In the genomic region with DNA sequence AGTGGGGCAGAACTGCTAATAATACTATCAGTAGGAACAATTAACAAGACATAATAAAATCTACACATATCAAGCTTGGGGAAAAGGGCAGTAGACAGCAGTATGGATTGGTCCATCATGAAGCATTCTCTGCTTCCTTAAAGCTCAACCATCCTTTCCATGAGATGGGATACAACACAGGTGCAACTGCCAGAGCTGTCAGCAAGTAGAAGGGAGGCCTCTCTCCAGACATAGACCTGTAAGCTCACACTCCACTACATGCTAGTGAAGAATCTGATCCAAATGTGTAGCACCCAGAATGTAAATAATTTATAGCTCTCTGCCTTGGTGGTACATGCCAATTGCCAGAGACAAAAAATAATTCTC, we compare ENCODE assay signal across 18 cellular contexts. TPM values are rescaled to one million over a fixed set of nuclear protein-coding genes. Genes with fewer than 3 reads are reported as not detected.
DNase-seq lines count a peak whose midpoint lies in the region; ATAC-seq, FAIRE-seq and TF ChIP-seq lines count a peak whose summit lies in the region.
"Had no signal": no experiment of that assay in that cellular context is flagged by ENCODE, and none has a peak within 500 bp of the region (broad histone marks: within the 10 kb centered on the region; RNA-seq: fewer than 3 reads in every experiment).

No MANE protein-coding gene starts in this region.

- H2BK120ac ChIP-seq in IMR-90 (ENCODE audit: low read depth, low read length): no peak overlapping the region

- H3K9ac ChIP-seq in IMR-90 (ENCODE audit: low read depth, low read length): no peak overlapping the region
- peak overlapping the region; percentile 1; the same call in 1 of the 2 replicates for H3K9ac ChIP-seq in GM12878 (ENCODE audit: control insufficient read depth, insufficient read depth, low read length)

- no peaks in the 10 kb centered on the region for H4K20me1 ChIP-seq in IMR-90 (ENCODE audit: insufficient read depth, low read length)
- no peaks in the 10 kb centered on the region for H4K20me1 ChIP-seq in GM12878 (ENCODE audit: control insufficient read depth, insufficient read depth)

- peak overlapping the region; percentile 27 to 90 for H3K27ac ChIP-seq in right atrium auricular region
- no peak overlapping the region for H3K27ac ChIP-seq in IMR-90 (ENCODE audit: insufficient read depth, low read length)
- H3K27ac ChIP-seq in GM12878 (ENCODE audit: control insufficient read depth, insufficient read depth): peak overlapping the region; percentile 67
- H3K27ac ChIP-seq: RWPE1, upper lobe of left lung had no signal

- SMC1A ChIA-PET in GM12878 (lab: Charles Lee; ENCODE audit: uncharacterized antibody, unreplicated experiment): interaction anchor here (0.7 to 3.6 kb wide), 24 partner anchors 10 to 170 kb away, joined by 3 to 47 read pairs (median 5); partner anchors contain the start of genes ANAPC16 and ASCC1

- H3K27me3 ChIP-seq in right atrium auricular region (no peaks in the 10 kb centered on the region), IMR-90 (ENCODE audit: control insufficient read depth, insufficient read depth, low read length) (no peaks in the 10 kb centered on the region), GM12878 (replicated peaks in 1 of 2; ENCODE audit: control insufficient read depth in 2 of 2, insufficient read depth in 2 of 2, low read length in 1 of 2) (no peaks in the 10 kb centered on the region)
- H3K27me3 ChIP-seq: upper lobe of left lung had no signal

- DNase-seq in right atrium auricular region (ENCODE audit: low spot score): no peak
- DNase-seq in left cardiac atrium: no peak
- DNase-seq in IMR-90: no peak
- DNase-seq in GM12878 (ENCODE audit: low read depth, low spot score): no peak
- no peak for DNase-seq in HUDEP-2 (lab: John Stamatoyannopoulos, UW; ENCODE audit: unreplicated experiment in 76 of 76)
- DNase-seq in NCI-H2196 treated with DMSO at 0.1 percent for 48 hours (lab: John Stamatoyannopoulos, UW; ENCODE audit: unreplicated experiment): no peak
- DNase-seq in activated CD4-positive, CD25-positive, alpha-beta regulatory T cell treated with anti-CD3 and anti-CD28 coated beads, Interleukin-2, amount 50 U/mL, for 72 hours: no peak
- no peak for DNase-seq in NCI-H524 treated with DMSO at 0.1 percent for 48 hours (lab: John Stamatoyannopoulos, UW)
- DNase-seq: activated T-cell treated with anti-CD3 and anti-CD28 coated beads, Interleukin-2, amount 50 U/mL, for 4 hours; CD4-positive, alpha-beta T cell; head of caudate nucleus; left colon; naive thymus-derived CD8-positive, alpha-beta T cell; NCI-H1417 treated with DMSO at 0.1 percent for 48 hours; NCI-H524; upper lobe of left lung had no signal

- H4K5ac ChIP-seq in IMR-90 (ENCODE audit: low read depth, low read length): no peak overlapping the region

- ATAC-seq in left cardiac atrium (no peak), IMR-90 (ENCODE audit: low read depth) (no peak), GM12878 (peak; percentile 11; the same call in 2 of the 3 replicates)
- ATAC-seq: activated T-cell treated with anti-CD3 and anti-CD28 coated beads, Interleukin-2, amount 50 U/mL, for 4 hours; HepG2; left colon; naive thymus-derived CD8-positive, alpha-beta T cell had no signal

- peak overlapping the region; percentile 20; the same call in 1 of the 2 replicates for H2AK5ac ChIP-seq in IMR-90 (ENCODE audit: low read depth, low read length)

- in situ Hi-C loops in IMR-90 (cut with MboI; ENCODE audit: low sequenced_read_pairs) (no loop called here), GM12878 (cut with MboI) (no loop called here)

- peaks cover 0 to 38% of the 10 kb centered on the region in 2 donors for H3K4me1 ChIP-seq in right atrium auricular region
- peaks cover 9% of the 10 kb centered on the region for H3K4me1 ChIP-seq in IMR-90 (ENCODE audit: control insufficient read depth, insufficient read depth, low read length)
- peaks cover 35% of the 10 kb centered on the region for H3K4me1 ChIP-seq in GM12878 (ENCODE audit: control insufficient read depth, insufficient read depth, low read length)

- H3K79me1 ChIP-seq in IMR-90 (ENCODE audit: low read depth in 1 of 2, low read length in 2 of 2): peaks cover 0 to 2% of the 10 kb centered on the region in 2 experiments; a peak in 1 of 4 replicates

- TF ChIP-seq EP300 in GM12878 (IDR thresholded peaks at IDR 0.05; ENCODE audit: borderline replicate concordance in 1 of 2, control insufficient read depth in 1 of 2, low read depth in 2 of 2, low read length in 2 of 2): no peak

- H2AK9ac ChIP-seq in IMR-90 (replicated peaks; ENCODE audit: low read depth, low read length, poor library complexity): no peak overlapping the region

- H4K8ac ChIP-seq in IMR-90 (ENCODE audit: low read depth in 2 of 2, low read length in 2 of 2): no peak overlapping the region; a peak in 1 of 4 replicates

- H3K4me3 ChIP-seq in right atrium auricular region (no peak overlapping the region), IMR-90 (ENCODE audit: insufficient read depth, low read depth, low read length) (no peak overlapping the region), GM12878 (no peak overlapping the region; the same call in 1 of the 2 replicates)
- H3K4me3 ChIP-seq: upper lobe of left lung had no signal

- FAIRE-seq in GM12878 (lab: Jason Lieb, UNC): no peak

- H4K91ac ChIP-seq in IMR-90 (ENCODE audit: insufficient read depth, low read depth, low read length): no peak overlapping the region

- no peak overlapping the region for H2BK20ac ChIP-seq in IMR-90 (ENCODE audit: low read depth, low read length)

- H3K4me2 ChIP-seq in IMR-90 (ENCODE audit: low read depth, low read length) (no peak overlapping the region), GM12878 (ENCODE audit: control insufficient read depth, insufficient read depth) (peak overlapping the region; percentile 58)

- H3K36me3 ChIP-seq in right atrium auricular region: peaks cover 13% of the 10 kb centered on the region
- H3K36me3 ChIP-seq in IMR-90 (ENCODE audit: control insufficient read depth, insufficient read depth, low read length): peaks cover 3% of the 10 kb centered on the region; the same call in 1 of the 2 replicates
- peaks cover 2 to 15% of the 10 kb centered on the region in 2 experiments; a peak in 3 of 4 replicates for H3K36me3 ChIP-seq in GM12878 (ENCODE audit: control insufficient read depth in 2 of 2, insufficient read depth in 2 of 2, low read length in 1 of 2)

- peak overlapping the region; percentile 41; the same call in 1 of the 2 replicates for H3K23ac ChIP-seq in IMR-90 (ENCODE audit: low read depth, low read length)

- RAD21 ChIA-PET in GM12878 (lab: Charles Lee; ENCODE audit: unreplicated experiment): interaction anchor here (0.8 to 2.8 kb wide), 11 partner anchors 15 to 163 kb away, joined by 3 to 25 read pairs (median 5); no protein-coding TSS in a partner anchor

- POLR2A ChIA-PET in IMR-90 (lab: Charles Lee; ENCODE audit: unreplicated experiment) (no interaction called here), GM12878 (lab: Charles Lee) (interaction anchor here (0.6 to 2.2 kb wide), 9 partner anchors 9 to 87 kb away, joined by 3 to 15 read pairs (median 5); partner anchors contain the start of genes ANAPC16 and ASCC1)

- no peak overlapping the region for H2BK5ac ChIP-seq in IMR-90 (ENCODE audit: low read depth, low read length, poor library complexity, severe bottlenecking)

- H3K4ac ChIP-seq in IMR-90 (ENCODE audit: low read depth, low read length): peak overlapping the region; percentile 32

- BruUV-seq in IMR-90 (replicated peaks; lab: Mats Ljungman, UMichigan) (no TSS peak), GM12878 (replicated peaks; lab: Mats Ljungman, UMichigan) (no TSS peak)

- TF ChIP-seq RAD21 in IMR-90 (IDR thresholded peaks at IDR 0.05; ENCODE audit: low read length) (no peak), GM12878 (IDR thresholded peaks at IDR 0.05; ENCODE audit: insufficient read depth, low read depth, low read length) (no peak)

- CTCF ChIA-PET in IMR-90 (lab: Yijun Ruan, JAX): no interaction called here
- CTCF ChIA-PET in GM12878 (lab: Yijun Ruan, JAX): interaction anchor here (1.1 to 2.8 kb wide), 15 partner anchors 9 to 163 kb away, joined by 3 to 22 read pairs (median 5); partner anchors contain the start of gene ASCC1

- H3K56ac ChIP-seq in IMR-90 (ENCODE audit: extremely low read depth, insufficient read depth, low read length): no peak overlapping the region

- H3K18ac ChIP-seq in IMR-90 (ENCODE audit: low read depth, low read length): no peak overlapping the region

- no peaks in the 10 kb centered on the region for H3K79me2 ChIP-seq in GM12878 (ENCODE audit: control insufficient read depth, insufficient read depth, low read length)

- H2AFZ ChIP-seq in IMR-90 (replicated peaks; ENCODE audit: low read length, poor library complexity): no peak overlapping the region
- peak overlapping the region; percentile 15; the same call in 1 of the 2 replicates for H2AFZ ChIP-seq in GM12878 (ENCODE audit: control insufficient read depth, low read depth, low read length)

- TF ChIP-seq POLR2A in IMR-90 (IDR thresholded peaks at IDR 0.05; ENCODE audit: low read depth, low read length): no peak
- no peak for TF ChIP-seq POLR2A in GM12878 (IDR thresholded peaks at IDR 0.05; ENCODE audit: low read depth, low read length)

- intact Hi-C loops in left cardiac atrium (cut with DNase I) (no loop called here), IMR-90 (cut with micrococcal nuclease) (loop anchor here (5.0 kb wide), 1 partner anchor 67 kb away; no protein-coding TSS in a partner anchor), GM12878 (cut with micrococcal nuclease; ENCODE audit: unreplicated experiment) (loop anchor here (2.0 to 5.0 kb wide), 2 partner anchors 41 to 43 kb away; partner anchors contain the start of genes ANAPC16 and ASCC1)

- TF ChIP-seq CTCF in right atrium auricular region (IDR thresholded peaks at IDR 0.05): no peak
- no peak for TF ChIP-seq CTCF in IMR-90 (conservative IDR thresholded peaks at IDR 0.05; ENCODE audit: low read depth, low read length)
- TF ChIP-seq CTCF in GM12878 (IDR thresholded peaks at IDR 0.05 in 2 of 3, conservative IDR thresholded peaks at IDR 0.05 in 1 of 3; ENCODE audit: control insufficient read depth in 2 of 3, extremely low read depth in 1 of 3, insufficient read depth in 1 of 3, low read depth in 3 of 3, low read length in 3 of 3): no peak

- H3K9me3 ChIP-seq in right atrium auricular region (no peaks in the 10 kb centered on the region), IMR-90 (ENCODE audit: control insufficient read depth, insufficient read depth, low read length) (no peaks in the 10 kb centered on the region), GM12878 (replicated peaks; ENCODE audit: control insufficient read depth, insufficient read depth, low read length) (no peaks in the 10 kb centered on the region)
- H3K9me3 ChIP-seq: upper lobe of left lung had no signal

- H3K14ac ChIP-seq in IMR-90 (replicated peaks; ENCODE audit: low read depth, low read length): 0 out of 2 replicates have a peak overlapping the region, but pooled peaks have one; percentile 12

- dilution Hi-C loops in IMR-90 (cut with HindIII; ENCODE audit: low sequenced_read_pairs, unreplicated experiment): no loop called here

- H3K9me1 ChIP-seq in IMR-90 (ENCODE audit: insufficient read depth, low read length): peaks cover 3% of the 10 kb centered on the region

- H2BK15ac ChIP-seq in IMR-90 (ENCODE audit: low read depth, low read length): no peak overlapping the region

RNA-seq across cellular contexts. Expression of gene ANAPC16, which starts 41.5 kb away (rescaled TPM):
- total RNA-seq in right atrium auricular region (100 to 1,000 TPM; 139 to 163 TPM), left cardiac atrium (100 to 1,000 TPM; 155 to 168 TPM), IMR-90 (2012; rRNA removed) (26.3 and 35.3 TPM in 2 replicates), GM12878 (2014; rRNA removed) (69.0 and 78.1 TPM in 2 replicates), GM12878 (2014; rRNA removed; fragmentation: Illumina TruSeq; extraction: Trizol) (80.2 and 80.3 TPM in 2 replicates), GM12878 (2021) (66.9 and 72.7 TPM in 2 replicates)
- polyA plus RNA-seq in IMR-90 (2012; rRNA removed) (17.4 and 25.2 TPM in 2 replicates), GM12878 (2011; rRNA removed) (191 and 233 TPM in 2 replicates), GM12878 (2014; fragmentation: Illumina TruSeq; extraction: Trizol) (79.5 and 97.5 TPM in 2 replicates), GM12878 (2014; fragmentation: Nextera tagmentation; extraction: Ambion mirVana) (100 to 1,000 TPM; 178 to 208 TPM), GM12878 (2014; rRNA removed) (89.1 and 123 TPM in 2 replicates), GM12878 (2016; fragmentation: Nextera tagmentation; extraction: Ambion mirVana) (100 to 1,000 TPM; 145 to 153 TPM)
- 11.2 and 14.4 TPM in 2 replicates for polyA plus RNA-seq in IMR-90 (2012; cell fraction: cytosol; rRNA removed)
- polyA plus RNA-seq in IMR-90 (2012; cell fraction: nucleus; rRNA removed; ENCODE audit: low replicate concordance): 4.8 and 19.4 TPM in 2 replicates
- 59.7 and 67.5 TPM in 2 replicates for total RNA-seq in GM12878 (2013; cell fraction: nucleolus; rRNA removed)
- polyA plus RNA-seq in GM12878 (2011; ENCODE audit: low read depth): 72.2 TPM
- 67.3 and 70.7 TPM in 2 replicates for polyA plus RNA-seq in GM12878 (2011; cell fraction: cytosol; rRNA removed)
- polyA plus RNA-seq in GM12878 (2011; cell fraction: nucleus; rRNA removed): 29.0 and 44.9 TPM in 2 replicates
- 93.4 and 116 TPM in 2 replicates for polyA plus RNA-seq in GM12878 (2012)
- 39.7 TPM in 2 replicates for polyA minus RNA-seq in GM12878 (2011; rRNA and poly(A)+ RNA removed)
- polyA minus RNA-seq in GM12878 (2011; cell fraction: cytosol; rRNA and poly(A)+ RNA removed): 9.9 and 13.9 TPM in 2 replicates
- polyA minus RNA-seq in GM12878 (2011; cell fraction: nucleus; rRNA and poly(A)+ RNA removed): 7.0 and 7.7 TPM in 2 replicates

RNA-seq across cellular contexts. Expression of gene ASCC1, which starts 41.8 kb away (rescaled TPM):
- total RNA-seq in right atrium auricular region: 10 to 100 TPM; 27.2 to 37.0 TPM
- 10 to 100 TPM; 25.2 to 28.1 TPM for total RNA-seq in left cardiac atrium
- 21.0 and 21.9 TPM in 2 replicates for total RNA-seq in IMR-90 (2012; rRNA removed)
- 12.3 and 15.9 TPM in 2 replicates for polyA plus RNA-seq in IMR-90 (2012; rRNA removed)
- polyA plus RNA-seq in IMR-90 (2012; cell fraction: cytosol; rRNA removed): 5.2 and 5.6 TPM in 2 replicates
- 1.5 and 9.0 TPM in 2 replicates for polyA plus RNA-seq in IMR-90 (2012; cell fraction: nucleus; rRNA removed; ENCODE audit: low replicate concordance)
- 63.6 and 65.4 TPM in 2 replicates for total RNA-seq in GM12878 (2013; cell fraction: nucleolus; rRNA removed)
- 23.3 and 32.9 TPM in 2 replicates for total RNA-seq in GM12878 (2014; rRNA removed)
- total RNA-seq in GM12878 (2014; rRNA removed; fragmentation: Illumina TruSeq; extraction: Trizol): 40.4 and 41.9 TPM in 2 replicates
- total RNA-seq in GM12878 (2021): 37.7 and 37.9 TPM in 2 replicates
- polyA plus RNA-seq in GM12878 (2011; ENCODE audit: low read depth): 40.5 TPM
- polyA plus RNA-seq in GM12878 (2011; rRNA removed): 80.6 and 113 TPM in 2 replicates
- polyA plus RNA-seq in GM12878 (2011; cell fraction: cytosol; rRNA removed): 49.9 and 54.1 TPM in 2 replicates
- 40.7 and 40.9 TPM in 2 replicates for polyA plus RNA-seq in GM12878 (2011; cell fraction: nucleus; rRNA removed)
- polyA plus RNA-seq in GM12878 (2012): 35.0 and 40.2 TPM in 2 replicates
- 62.2 and 83.1 TPM in 2 replicates for polyA plus RNA-seq in GM12878 (2014; fragmentation: Illumina TruSeq; extraction: Trizol)
- 10 to 100 TPM; 41.6 to 49.9 TPM for polyA plus RNA-seq in GM12878 (2014; fragmentation: Nextera tagmentation; extraction: Ambion mirVana)
- 40.8 and 40.9 TPM in 2 replicates for polyA plus RNA-seq in GM12878 (2014; rRNA removed)
- polyA plus RNA-seq in GM12878 (2016; fragmentation: Nextera tagmentation; extraction: Ambion mirVana): 10 to 100 TPM; 43.8 to 47.2 TPM
- 86.5 and 91.9 TPM in 2 replicates for polyA minus RNA-seq in GM12878 (2011; rRNA and poly(A)+ RNA removed)
- 35.2 and 35.7 TPM in 2 replicates for polyA minus RNA-seq in GM12878 (2011; cell fraction: cytosol; rRNA and poly(A)+ RNA removed)
- 27.3 and 33.8 TPM in 2 replicates for polyA minus RNA-seq in GM12878 (2011; cell fraction: nucleus; rRNA and poly(A)+ RNA removed)

Comparison
In these comparisons a context has a peak if more than half of its experiments do, and no peak if none do; other contexts are left out.
1. intact Hi-C loops: an anchor here in IMR-90 (5.0 kb wide) and GM12878 (2.0 to 5.0 kb wide); none called in left cardiac atrium.